Comparison of ENCODE assay signal across 14 cellular contexts in the genomic region with DNA sequence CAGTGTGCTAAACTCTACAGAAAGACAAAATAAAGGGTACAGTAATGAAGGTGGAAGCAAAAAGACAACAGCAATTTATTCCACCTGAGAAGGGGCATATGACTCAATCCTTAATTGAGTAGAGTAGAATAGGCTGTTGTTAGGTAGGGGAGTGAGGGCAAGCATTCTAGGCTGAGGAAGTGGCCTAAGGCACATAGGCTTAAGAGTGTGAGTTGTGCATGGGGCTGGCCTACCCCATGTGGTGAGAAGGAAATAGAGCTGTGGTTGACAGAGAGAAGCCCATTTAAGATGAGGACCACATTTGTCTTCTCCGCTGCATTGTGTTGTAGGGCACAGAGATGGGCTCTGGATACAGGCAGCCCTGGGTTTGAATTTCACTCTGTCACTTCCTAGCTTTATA. TPM values are rescaled to one million over a fixed set of nuclear protein-coding genes. Genes with fewer than 3 reads are reported as not detected.
DNase-seq lines count a peak whose midpoint lies in the region; ATAC-seq and TF ChIP-seq lines count a peak whose summit lies in the region.
"Had no signal": no experiment of that assay in that cellular context is flagged by ENCODE, and none has a peak within 500 bp of the region (broad histone marks: within the 10 kb centered on the region; RNA-seq: fewer than 3 reads in every experiment).

No MANE protein-coding gene starts in this region.

- H3K9ac ChIP-seq in mesendoderm (ENCODE audit: low read length), result no peak overlapping the region

- H3K27me3 ChIP-seq in mesendoderm (ENCODE audit: insufficient read depth, low read length, poor library complexity), result no peaks in the 10 kb centered on the region

- peaks cover 46% of the 10 kb centered on the region for H3K4me1 Mint-ChIP-seq in stimulated activated naive CD8-positive, alpha-beta T cell treated with anti-CD3 and anti-CD28 coated beads, Interleukin-15, Interleukin-2, amounts not matched to agents 100 ng/mL and 50 ng/mL, for 24 hours (ENCODE audit: low read depth)
- peaks cover 44% of the 10 kb centered on the region for H3K4me1 Mint-ChIP-seq in activated CD8-positive, alpha-beta T cell treated with anti-CD3 and anti-CD28 coated beads for 36 hours (ENCODE audit: low read depth)

- no peak for ATAC-seq in stimulated activated naive CD8-positive, alpha-beta T cell treated with anti-CD3 and anti-CD28 coated beads, Interleukin-15, Interleukin-2, amounts not matched to agents 100 U/mL and 50 U/mL, for 24 hours
- no peak for ATAC-seq in activated CD8-positive, alpha-beta T cell treated with anti-CD3 and anti-CD28 coated beads for 36 hours

- H4K8ac ChIP-seq in mesendoderm (ENCODE audit: low read depth, low read length), result no peak overlapping the region

- no peak for DNase-seq in stimulated activated naive CD8-positive, alpha-beta T cell treated with anti-CD3 and anti-CD28 coated beads, Interleukin-15, Interleukin-2, amounts not matched to agents 100 U/mL and 50 U/mL, for 24 hours
- peak; percentile 12 for DNase-seq in activated CD8-positive, alpha-beta T cell treated with anti-CD3 and anti-CD28 coated beads for 36 hours
- DNase-seq in mesendoderm (peak; percentile 35), NOMO-1 treated with dmso at 0.1 percent for 144 hours (lab: John Stamatoyannopoulos, UW; ENCODE audit: unreplicated experiment) (no peak), amniotic stem cell (lab: John Stamatoyannopoulos, UW) (no peak), mucosa of gallbladder (ENCODE audit: low spot score) (no peak)
- DNase-seq: HFFc6, KBM-7, MM.1S, NCI-H1105, NCI-H187 treated with DMSO at 0.1 percent for 48 hours, NCI-H82, RPMI8226 had no signal

- no peak overlapping the region for H3K4me3 ChIP-seq in mesendoderm (ENCODE audit: low read length)

- POLR2A ChIA-PET in activated CD8-positive, alpha-beta T cell treated with anti-CD3 and anti-CD28 coated beads for 36 hours (lab: Charles Lee), result interaction anchor here (0.6 to 1.3 kb wide), 2 partner anchors 48 to 267 kb away, joined by 3 to 4 read pairs; partner anchors contain the start of gene SLC25A53

- no peaks in the 10 kb centered on the region for H3K79me2 ChIP-seq in mesendoderm (ENCODE audit: control insufficient read depth, insufficient read depth, low read length)

- intact Hi-C loops in activated CD8-positive, alpha-beta T cell treated with anti-CD3 and anti-CD28 coated beads for 36 hours (cut with micrococcal nuclease), result no loop called here

- no peaks in the 10 kb centered on the region for H3K36me3 ChIP-seq in mesendoderm (ENCODE audit: control insufficient read depth, insufficient read depth, low read length)

- H3K27ac Mint-ChIP-seq in stimulated activated naive CD8-positive, alpha-beta T cell treated with anti-CD3 and anti-CD28 coated beads, Interleukin-15, Interleukin-2, amounts not matched to agents 100 ng/mL and 50 ng/mL, for 24 hours, result no peak overlapping the region
- H3K27ac Mint-ChIP-seq in activated CD8-positive, alpha-beta T cell treated with anti-CD3 and anti-CD28 coated beads for 36 hours, result peak overlapping the region; percentile 63
- H3K27ac Mint-ChIP-seq: HFFc6 had no signal

- no peak overlapping the region for H3K23ac ChIP-seq in mesendoderm (ENCODE audit: low read length)

- no peak overlapping the region for H2BK120ac ChIP-seq in mesendoderm (ENCODE audit: low read depth, low read length)

- no peaks in the 10 kb centered on the region for H3K4me1 ChIP-seq in mesendoderm (ENCODE audit: control insufficient read depth, low read depth, low read length)

- no peaks in the 10 kb centered on the region for H3K9me3 Mint-ChIP-seq in stimulated activated naive CD8-positive, alpha-beta T cell treated with anti-CD3 and anti-CD28 coated beads, Interleukin-15, Interleukin-2, amounts not matched to agents 100 ng/mL and 50 ng/mL, for 24 hours
- H3K9me3 Mint-ChIP-seq in activated CD8-positive, alpha-beta T cell treated with anti-CD3 and anti-CD28 coated beads for 36 hours, result no peaks in the 10 kb centered on the region
- H3K9me3 Mint-ChIP-seq: HFFc6 had no signal

- WGBS in mesendoderm (ENCODE audit: extremely low coverage, insufficient coverage, low lambda C conversion rate), result no CpG with 5 or more reads among the region's 1 CpG

- TF ChIP-seq CTCF in activated CD8-positive, alpha-beta T cell treated with anti-CD3 and anti-CD28 coated beads for 36 hours (IDR thresholded peaks at IDR 0.05), result no peak

- H3K27ac ChIP-seq in mesendoderm (ENCODE audit: low read depth, low read length), result no peak overlapping the region

- no peak overlapping the region for H3K4me2 ChIP-seq in mesendoderm (ENCODE audit: low read length)

- H3K4me3 Mint-ChIP-seq in stimulated activated naive CD8-positive, alpha-beta T cell treated with anti-CD3 and anti-CD28 coated beads, Interleukin-15, Interleukin-2, amounts not matched to agents 100 ng/mL and 50 ng/mL, for 24 hours, result peak overlapping the region; percentile 30
- no peak overlapping the region for H3K4me3 Mint-ChIP-seq in activated CD8-positive, alpha-beta T cell treated with anti-CD3 and anti-CD28 coated beads for 36 hours
- H3K4me3 Mint-ChIP-seq: HFFc6 had no signal

- no peak overlapping the region for H3K4ac ChIP-seq in mesendoderm (ENCODE audit: low read depth, low read length)

- H3K56ac ChIP-seq in mesendoderm (ENCODE audit: low read length), result no peak overlapping the region

- H2BK5ac ChIP-seq in mesendoderm (ENCODE audit: low read length), result no peak overlapping the region

- H4K5ac ChIP-seq in mesendoderm (ENCODE audit: low read length), result no peak overlapping the region

- no peaks in the 10 kb centered on the region for H3K27me3 Mint-ChIP-seq in stimulated activated naive CD8-positive, alpha-beta T cell treated with anti-CD3 and anti-CD28 coated beads, Interleukin-15, Interleukin-2, amounts not matched to agents 100 ng/mL and 50 ng/mL, for 24 hours
- H3K27me3 Mint-ChIP-seq in activated CD8-positive, alpha-beta T cell treated with anti-CD3 and anti-CD28 coated beads for 36 hours, result no peaks in the 10 kb centered on the region

- no peaks in the 10 kb centered on the region for H3K79me1 ChIP-seq in mesendoderm (ENCODE audit: low read length)

- CTCF ChIA-PET in activated CD8-positive, alpha-beta T cell treated with anti-CD3 and anti-CD28 coated beads for 36 hours (lab: Charles Lee), result interaction anchor here (1.0 to 1.6 kb wide), 2 partner anchors 10 to 27 kb away, joined by 3 to 8 read pairs; no protein-coding TSS in a partner anchor

- no peak overlapping the region for H3K18ac ChIP-seq in mesendoderm (ENCODE audit: low read length)

- H3K36me3 Mint-ChIP-seq in stimulated activated naive CD8-positive, alpha-beta T cell treated with anti-CD3 and anti-CD28 coated beads, Interleukin-15, Interleukin-2, amounts not matched to agents 100 ng/mL and 50 ng/mL, for 24 hours (ENCODE audit: low read depth), result peaks cover 6% of the 10 kb centered on the region
- peaks cover 5% of the 10 kb centered on the region for H3K36me3 Mint-ChIP-seq in activated CD8-positive, alpha-beta T cell treated with anti-CD3 and anti-CD28 coated beads for 36 hours (ENCODE audit: low read depth)

- H2AK5ac ChIP-seq in mesendoderm (ENCODE audit: low read length), result no peak overlapping the region

- H2BK15ac ChIP-seq in mesendoderm (replicated peaks; ENCODE audit: low read depth), result no peak overlapping the region

RNA-seq across cellular contexts. Expression of gene ZCCHC18, which starts 3.4 kb away (rescaled TPM):
- 1 to 10 TPM; 1.5 to 2.6 TPM for total RNA-seq in activated CD8-positive, alpha-beta T cell treated with anti-CD3 and anti-CD28 coated beads for 36 hours
- 0.97 TPM for polyA plus RNA-seq in mesendoderm (2013, experiment 1 of 2)
- 1.2 TPM for polyA plus RNA-seq in mesendoderm (2013, experiment 2 of 2)
- total RNA-seq in mucosa of gallbladder, result 1.0 TPM

RNA-seq across cellular contexts. Expression of gene TMSB15C, which starts 32.9 kb away (rescaled TPM):
- 1 to 10 TPM; 2.0 to 3.9 TPM for total RNA-seq in activated CD8-positive, alpha-beta T cell treated with anti-CD3 and anti-CD28 coated beads for 36 hours
- 2.0 TPM for polyA plus RNA-seq in mesendoderm (2013, experiment 1 of 2)
- polyA plus RNA-seq in mesendoderm (2013, experiment 2 of 2), result 2.0 TPM
- 2.4 TPM for total RNA-seq in mucosa of gallbladder

RNA-seq across cellular contexts. Expression of gene SLC25A53, which starts 47.9 kb away (rescaled TPM):
- total RNA-seq in activated CD8-positive, alpha-beta T cell treated with anti-CD3 and anti-CD28 coated beads for 36 hours, result 1 to 10 TPM; 4.4 to 4.7 TPM
- polyA plus RNA-seq in mesendoderm (2013, experiment 1 of 2), result 2.6 TPM
- polyA plus RNA-seq in mesendoderm (2013, experiment 2 of 2), result 3.1 TPM
- 14.5 TPM for total RNA-seq in mucosa of gallbladder

RNA-seq across cellular contexts. Expression of gene FAM199X, which starts 57.3 kb away (rescaled TPM):
- 1 to 10 TPM; 6.9 to 8.0 TPM for total RNA-seq in activated CD8-positive, alpha-beta T cell treated with anti-CD3 and anti-CD28 coated beads for 36 hours
- 10.6 TPM for polyA plus RNA-seq in mesendoderm (2013, experiment 1 of 2)
- 10.6 TPM for polyA plus RNA-seq in mesendoderm (2013, experiment 2 of 2)
- total RNA-seq in mucosa of gallbladder, result 18.9 TPM

Comparison
In these comparisons a context has a peak if more than half of its experiments do, and no peak if none do; other contexts are left out.
1. DNase-seq: peak in activated CD8-positive, alpha-beta T cell treated with anti-CD3 and anti-CD28 coated beads for 36 hours (single experiment) and mesendoderm (single experiment); none in stimulated activated naive CD8-positive, alpha-beta T cell treated with anti-CD3 and anti-CD28 coated beads, Interleukin-15, Interleukin-2, amounts not matched to agents 100 U/mL and 50 U/mL, for 24 hours (single experiment), NOMO-1 treated with dmso at 0.1 percent for 144 hours (single experiment), amniotic stem cell (single experiment) and mucosa of gallbladder (single experiment).